Comparison of ENCODE assay signal across 8 cellular contexts in the genomic region with DNA sequence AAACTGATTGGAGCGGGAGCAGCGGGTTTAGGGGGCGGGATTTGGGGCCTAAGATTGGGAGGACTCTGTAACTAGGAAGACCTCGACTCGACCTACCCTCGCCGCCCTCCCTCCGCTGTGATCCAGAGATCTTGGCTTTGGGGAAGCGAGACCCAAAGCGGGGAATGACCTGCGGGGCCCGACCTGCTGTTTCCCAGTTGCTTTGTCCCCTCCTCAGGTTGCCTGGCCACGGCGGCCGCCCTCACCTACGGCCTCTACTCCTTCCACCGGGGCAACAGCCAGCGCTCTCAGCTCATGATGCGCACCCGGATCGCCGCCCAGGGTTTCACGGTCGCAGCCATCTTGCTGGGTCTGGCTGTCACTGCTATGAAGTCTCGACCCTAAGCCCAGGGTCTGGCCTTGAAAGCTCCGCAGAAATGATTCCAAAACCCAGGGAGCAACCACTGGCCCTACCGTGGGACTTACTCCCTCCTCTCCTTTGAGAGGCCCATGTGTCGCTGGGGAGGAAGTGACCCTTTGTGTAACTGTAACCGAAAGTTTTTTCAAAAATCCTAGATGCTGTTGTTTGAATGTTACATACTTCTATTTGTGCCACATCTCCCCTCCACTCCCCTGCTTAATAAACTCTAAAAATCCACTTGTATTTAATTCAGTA. TPM values are rescaled to one million over a fixed set of nuclear protein-coding genes. Genes with fewer than 3 reads are reported as not detected.
DNase-seq lines count a peak whose midpoint lies in the region; ATAC-seq, FAIRE-seq and TF ChIP-seq lines count a peak whose summit lies in the region.

No MANE protein-coding gene starts in this region.

- POLR2A ChIA-PET in activated CD4-positive, alpha-beta memory T cell treated with anti-CD3 and anti-CD28 coated beads for 36 hours (lab: Charles Lee): interaction anchor here (1.2 to 1.6 kb wide), 3 partner anchors 29 to 148 kb away, joined by 3 to 7 read pairs (median 6); a partner anchor contains a TSS

- intact Hi-C loops in activated CD4-positive, alpha-beta memory T cell treated with anti-CD3 and anti-CD28 coated beads for 36 hours (cut with micrococcal nuclease): loop anchor here (1.0 to 10.0 kb wide), 9 partner anchors 24 to 963 kb away; a partner anchor contains a TSS
- intact Hi-C loops in left cardiac atrium (cut with DNase I): no loop called here

- H3K27ac ChIP-seq in C4-2B: peak overlapping the region; percentile 94

- CTCF ChIA-PET in activated CD4-positive, alpha-beta memory T cell treated with anti-CD3 and anti-CD28 coated beads for 36 hours (lab: Charles Lee): interaction anchor here (0.5 kb wide), 1 partner anchor 239 kb away, joined by 4 read pairs; no protein-coding TSS in a partner anchor

- H3K9me3 Mint-ChIP-seq in activated CD4-positive, alpha-beta memory T cell treated with anti-CD3 and anti-CD28 coated beads for 36 hours: no peaks in the 10 kb centered on the region

- H3K27me3 Mint-ChIP-seq in activated CD4-positive, alpha-beta memory T cell treated with anti-CD3 and anti-CD28 coated beads for 36 hours: no peaks in the 10 kb centered on the region

- DNase-seq in GM19239 (ENCODE audit: insufficient read length, low spot score) (peak; percentile 92), left cardiac atrium (no peak), skeletal muscle cell (ENCODE audit: low read depth) (no peak)
- no peak for DNase-seq in activated CD4-positive, alpha-beta memory T cell treated with anti-CD3 and anti-CD28 coated beads for 36 hours
- no peak for DNase-seq in stimulated activated CD4-positive, alpha-beta T cell treated with anti-CD3 and anti-CD28 coated beads, Interleukin-2, amount 100 ng/mL, for 24 hours

- peak overlapping the region; percentile 83 for H3K4me3 ChIP-seq in skeletal muscle cell (ENCODE audit: low read depth, low read length)

- H3K4me1 Mint-ChIP-seq in activated CD4-positive, alpha-beta memory T cell treated with anti-CD3 and anti-CD28 coated beads for 36 hours (ENCODE audit: low read depth): peaks cover 27% of the 10 kb centered on the region

- peaks cover 40% of the 10 kb centered on the region for H3K36me3 Mint-ChIP-seq in activated CD4-positive, alpha-beta memory T cell treated with anti-CD3 and anti-CD28 coated beads for 36 hours

- peak overlapping the region; percentile 98 for H3K27ac Mint-ChIP-seq in activated CD4-positive, alpha-beta memory T cell treated with anti-CD3 and anti-CD28 coated beads for 36 hours

- peak; percentile 40 for ATAC-seq in HG03354 (IDR thresholded peaks at IDR 0.05; ENCODE audit: poor library complexity, severe bottlenecking, unreplicated experiment)
- ATAC-seq in left cardiac atrium: peak; percentile 24 to 36
- ATAC-seq in HG03565 (IDR thresholded peaks at IDR 0.05; ENCODE audit: unreplicated experiment): no peak

- peak overlapping the region; percentile 99 for H3K4me3 Mint-ChIP-seq in activated CD4-positive, alpha-beta memory T cell treated with anti-CD3 and anti-CD28 coated beads for 36 hours

- no peak for FAIRE-seq in GM19239 (lab: Jason Lieb, UNC)

- no peak for TF ChIP-seq CTCF in C4-2B (conservative IDR thresholded peaks at IDR 0.05)

RNA-seq across cellular contexts. Expression of a gene that starts 0.7 kb away (rescaled TPM):
- 100 to 1,000 TPM; 112 to 119 TPM for total RNA-seq in activated CD4-positive, alpha-beta memory T cell treated with anti-CD3 and anti-CD28 coated beads for 36 hours
- 100 to 1,000 TPM; 159 to 166 TPM for total RNA-seq in left cardiac atrium

RNA-seq across cellular contexts. Expression of a gene that starts 0.8 kb away (rescaled TPM):
- 10 to 100 TPM; 52.5 to 57.6 TPM for total RNA-seq in activated CD4-positive, alpha-beta memory T cell treated with anti-CD3 and anti-CD28 coated beads for 36 hours
- total RNA-seq in left cardiac atrium: 10 to 100 TPM; 15.6 to 30.2 TPM

RNA-seq across cellular contexts. Expression of a gene that starts 24.0 kb away (rescaled TPM):
- 10 to 100 TPM in 1 of 2 experiments, 1 to 10 TPM in 1; 9.3 to 12.2 TPM for total RNA-seq in activated CD4-positive, alpha-beta memory T cell treated with anti-CD3 and anti-CD28 coated beads for 36 hours
- 1 to 10 TPM; 8.0 to 8.2 TPM for total RNA-seq in left cardiac atrium

RNA-seq across cellular contexts. Expression of a gene that starts 27.1 kb away (rescaled TPM):
- 10 to 100 TPM; 51.5 to 57.0 TPM for total RNA-seq in activated CD4-positive, alpha-beta memory T cell treated with anti-CD3 and anti-CD28 coated beads for 36 hours
- 100 to 1,000 TPM; 173 to 199 TPM for total RNA-seq in left cardiac atrium

RNA-seq across cellular contexts. Expression of a gene that starts 27.7 kb away (rescaled TPM):
- 10 to 100 TPM; 35.3 to 40.3 TPM for total RNA-seq in activated CD4-positive, alpha-beta memory T cell treated with anti-CD3 and anti-CD28 coated beads for 36 hours
- total RNA-seq in left cardiac atrium: 10 to 100 TPM; 79.6 to 86.0 TPM
